Comparison of ENCODE assay signal across 9 cellular contexts in genomic region chr22:40651057-40651456, GRCh38. TPM values are rescaled to one million over a fixed set of nuclear protein-coding genes. Genes with fewer than 3 reads are reported as not detected.
DNase-seq lines count a peak whose midpoint lies in the region; ATAC-seq, FAIRE-seq and TF ChIP-seq lines count a peak whose summit lies in the region.
"Had no signal": no experiment of that assay in that cellular context is flagged by ENCODE, and none has a peak within 500 bp of the region (broad histone marks: within the 10 kb centered on the region; RNA-seq: fewer than 3 reads in every experiment).

No MANE protein-coding gene starts in this region.

- no peak for DNase-seq in activated T-cell treated with anti-CD3 and anti-CD28 coated beads, Interleukin-2, amount 50 U/mL, for 24 hours
- DNase-seq in activated T-cell treated with anti-CD3 and anti-CD28 coated beads, Interleukin-2, amount 50 U/mL, for 48 hours: no peak
- DNase-seq in K562 (ENCODE audit: extremely low read depth in 1 of 4, low spot score in 3 of 4) (no peak), upper lobe of left lung (no peak), SW 1271 (lab: John Stamatoyannopoulos, UW) (no peak), small intestine (no peak)

- ATAC-seq in K562: no peak
- no peak for ATAC-seq in upper lobe of left lung (ENCODE audit: low FRiP score in 2 of 2)
- no peak for ATAC-seq in HG02588 (IDR thresholded peaks at IDR 0.05; ENCODE audit: unreplicated experiment)

- H3K4me2 ChIP-seq in K562 (ENCODE audit: insufficient read depth, low read length): peak overlapping the region; percentile 90

- H4K20me1 ChIP-seq in K562 (replicated peaks; ENCODE audit: control insufficient read depth, insufficient read depth, low read length): no peaks in the 10 kb centered on the region

- H3K27me3 ChIP-seq in K562 (ENCODE audit: control insufficient read depth in 2 of 2, insufficient read depth in 2 of 2, low read length in 2 of 2) (no peaks in the 10 kb centered on the region), muscle layer of colon (ENCODE audit: control insufficient read depth in 1 of 2, insufficient read depth in 2 of 2, low read length in 2 of 2) (no peaks in the 10 kb centered on the region), upper lobe of left lung (no peaks in the 10 kb centered on the region), small intestine (ENCODE audit: control insufficient read depth in 2 of 2, insufficient read depth in 2 of 2, low read length in 2 of 2) (no peaks in the 10 kb centered on the region)

- H3K9ac ChIP-seq in K562 (ENCODE audit: insufficient read depth in 1 of 2, low read depth in 2 of 2, low read length in 2 of 2): peak overlapping the region in 1 of 2 experiments; percentile 100; a peak in 2 of 4 replicates
- H3K9ac ChIP-seq in muscle layer of colon (ENCODE audit: low read length): peak overlapping the region; percentile 56

- peaks cover 18 to 41% of the 10 kb centered on the region in 2 experiments for H3K4me1 ChIP-seq in K562 (replicated peaks in 1 of 2; ENCODE audit: control insufficient read depth in 2 of 2, insufficient read depth in 2 of 2, low read length in 2 of 2)
- H3K4me1 ChIP-seq in muscle layer of colon (ENCODE audit: insufficient read depth, low read length): peaks cover 37% of the 10 kb centered on the region
- H3K4me1 ChIP-seq in upper lobe of left lung: peaks cover 7 to 16% (median 11%) of the 10 kb centered on the region in 4 donors
- peaks cover 0 to 3% of the 10 kb centered on the region in 2 donors for H3K4me1 ChIP-seq in small intestine (ENCODE audit: control insufficient read depth in 2 of 2, insufficient read depth in 1 of 2, low read depth in 1 of 2, low read length in 1 of 2)

- H2AFZ ChIP-seq in K562 (ENCODE audit: low read depth, low read length): peak overlapping the region; percentile 99

- H3K4me1 Mint-ChIP-seq in activated T-cell treated with anti-CD3 and anti-CD28 coated beads, Interleukin-2, amount 50 U/mL, for 24 hours (ENCODE audit: low read depth): peaks cover 28% of the 10 kb centered on the region

- POLR2A ChIA-PET in K562 (lab: Yijun Ruan, JAX): interaction anchor here (0.6 to 2.5 kb wide), 7 partner anchors 10 to 276 kb away, joined by 3 to 20 read pairs (median 4); partner anchors contain the start of gene MRTFA

- WGBS in K562 (ENCODE audit: insufficient coverage, low coverage, missing lambda C conversion rate): 15% methylated on average over 2 of the region's 2 CpGs
- WGBS in upper lobe of left lung, 2 donors: 74 to 75% methylated on average over 2 of the region's 2 CpGs
- 55 to 79% (median 73%) methylated on average over 2 of the region's 2 CpGs for WGBS in small intestine, 3 donors

- no peak for TF ChIP-seq RAD21 in K562 (CRISPR knock-in tag; conservative IDR thresholded peaks at IDR 0.05 in 1 of 2, IDR thresholded peaks at IDR 0.05 in 1 of 2)

- no peaks in the 10 kb centered on the region for H3K9me3 ChIP-seq in K562 (replicated peaks; ENCODE audit: control insufficient read depth, insufficient read depth, low read depth, low read length)
- H3K9me3 ChIP-seq in muscle layer of colon (ENCODE audit: low read length): no peaks in the 10 kb centered on the region
- no peaks in the 10 kb centered on the region for H3K9me3 ChIP-seq in upper lobe of left lung
- H3K9me3 ChIP-seq in small intestine (ENCODE audit: control insufficient read depth, low read depth): no peaks in the 10 kb centered on the region

- TF ChIP-seq POLR2A in K562 (conservative IDR thresholded peaks at IDR 0.05) (no peak), upper lobe of left lung (IDR thresholded peaks at IDR 0.05) (no peak)

- TF ChIP-seq EP300 in K562 (IDR thresholded peaks at IDR 0.05; ENCODE audit: low read length) (no peak), upper lobe of left lung (IDR thresholded peaks at IDR 0.05) (no peak)

- FAIRE-seq in K562 (lab: Jason Lieb, UNC) (no peak), small intestine (lab: Jason Lieb, UNC) (no peak)

- H3K4me3 ChIP-seq in K562: peak overlapping the region; percentile 81; the same call in 1 of the 2 replicates
- peak overlapping the region in 1 of 2 donors; percentile 69 for H3K4me3 ChIP-seq in muscle layer of colon (ENCODE audit: low read depth in 1 of 2, low read length in 2 of 2)
- H3K4me3 ChIP-seq in upper lobe of left lung: peak overlapping the region in 1 of 4 donors; percentile 53
- no peak overlapping the region for H3K4me3 ChIP-seq in small intestine (ENCODE audit: low read depth in 1 of 2, low read length in 2 of 2)

- H3K36me3 Mint-ChIP-seq in activated T-cell treated with anti-CD3 and anti-CD28 coated beads, Interleukin-2, amount 50 U/mL, for 24 hours (ENCODE audit: low read depth): no peaks in the 10 kb centered on the region

- H3K27ac ChIP-seq in K562 (ENCODE audit: extremely low read depth, low read depth, low read length): peak overlapping the region; percentile 100
- H3K27ac ChIP-seq in muscle layer of colon (ENCODE audit: low read depth, low read length): peak overlapping the region; percentile 97
- H3K27ac ChIP-seq in upper lobe of left lung: peak overlapping the region; percentile 84 to 96 (median 90)
- peak overlapping the region in 1 of 2 donors; percentile 82 for H3K27ac ChIP-seq in small intestine (ENCODE audit: low read depth in 1 of 2, low read length in 1 of 2)

- no peaks in the 10 kb centered on the region for H3K9me1 ChIP-seq in K562 (ENCODE audit: control insufficient read depth, insufficient read depth, low read length)

- TSS peak; percentile 97 for BruUV-seq in K562 (replicated peaks; lab: Mats Ljungman, UMichigan)

- in situ Hi-C loops in K562 (cut with MboI): loop anchor here (10.0 kb wide), 1 partner anchor 244 kb away; no protein-coding TSS in a partner anchor

- no peaks in the 10 kb centered on the region for H3K9me3 Mint-ChIP-seq in activated T-cell treated with anti-CD3 and anti-CD28 coated beads, Interleukin-2, amount 50 U/mL, for 24 hours
- H3K9me3 Mint-ChIP-seq: central memory CD8-positive, alpha-beta T cell had no signal

- CTCF ChIA-PET in K562 (lab: Yijun Ruan, JAX; ENCODE audit: low intra/inter-chr PET ratio): no interaction called here

- peaks cover 8% of the 10 kb centered on the region; the same call in 2 of the 3 replicates for H3K79me2 ChIP-seq in K562 (ENCODE audit: control insufficient read depth, insufficient read depth, low read length)

- H3K36me3 ChIP-seq in K562 (ENCODE audit: control insufficient read depth, insufficient read depth, low read length): no peaks in the 10 kb centered on the region
- H3K36me3 ChIP-seq in muscle layer of colon (ENCODE audit: insufficient read depth, low read length): no peaks in the 10 kb centered on the region
- no peaks in the 10 kb centered on the region for H3K36me3 ChIP-seq in upper lobe of left lung
- no peaks in the 10 kb centered on the region for H3K36me3 ChIP-seq in small intestine (ENCODE audit: control insufficient read depth in 2 of 2, insufficient read depth in 2 of 2, low read length in 2 of 2)

- H3K27me3 Mint-ChIP-seq in activated T-cell treated with anti-CD3 and anti-CD28 coated beads, Interleukin-2, amount 50 U/mL, for 24 hours: no peaks in the 10 kb centered on the region
- H3K27me3 Mint-ChIP-seq: central memory CD8-positive, alpha-beta T cell had no signal

- TF ChIP-seq CTCF in K562 (IDR thresholded peaks at IDR 0.05 in 2 of 3, conservative IDR thresholded peaks at IDR 0.05 in 1 of 3; ENCODE audit: insufficient read depth in 2 of 3, low read depth in 1 of 3, low read length in 3 of 3): no peak
- TF ChIP-seq CTCF in upper lobe of left lung (IDR thresholded peaks at IDR 0.05): no peak

- peak overlapping the region; percentile 94 for H3K27ac Mint-ChIP-seq in activated T-cell treated with anti-CD3 and anti-CD28 coated beads, Interleukin-2, amount 50 U/mL, for 24 hours

- no peak overlapping the region for H3K4me3 Mint-ChIP-seq in activated T-cell treated with anti-CD3 and anti-CD28 coated beads, Interleukin-2, amount 50 U/mL, for 24 hours

- intact Hi-C loops in K562 (cut with micrococcal nuclease): loop anchor here (10.0 kb wide), 1 partner anchor 244 kb away; no protein-coding TSS in a partner anchor

RNA-seq across cellular contexts. Expression of gene MRTFA, which starts 14.5 kb away (rescaled TPM):
- 49.0 and 82.5 TPM in 2 replicates for total RNA-seq in K562 (2011; cell fraction: chromatin; rRNA removed; ENCODE audit: low replicate concordance)
- total RNA-seq in K562 (2011; cell fraction: nucleolus; rRNA removed): 38.9 and 51.6 TPM in 2 replicates
- total RNA-seq in K562 (2011; cell fraction: nucleoplasm; rRNA removed): 46.1 and 57.6 TPM in 2 replicates
- total RNA-seq in K562 (2014; rRNA removed): 10.6 and 10.9 TPM in 2 replicates
- total RNA-seq in K562 (2014; rRNA removed; fragmentation: Illumina TruSeq; extraction: Trizol): 3.4 and 3.7 TPM in 2 replicates
- 3.6 and 5.2 TPM in 2 replicates for total RNA-seq in K562 (2015; rRNA removed; fragmentation: Illumina TruSeq; extraction: Trizol)
- 21.1 TPM in 2 replicates for total RNA-seq in K562 (2021)
- polyA plus RNA-seq in K562 (2011; rRNA removed): 1.2 and 2.6 TPM in 2 replicates
- 2.2 and 2.4 TPM in 2 replicates for polyA plus RNA-seq in K562 (2011; cell fraction: cytosol; rRNA removed)
- polyA plus RNA-seq in K562 (2011; cell fraction: nucleus; rRNA removed): 10.3 and 11.6 TPM in 2 replicates
- 12.8 and 15.5 TPM in 2 replicates for polyA plus RNA-seq in K562 (2012)
- polyA plus RNA-seq in K562 (2014; fragmentation: Illumina TruSeq; extraction: Trizol): 6.3 and 9.6 TPM in 2 replicates
- under 1 TPM; 0.84 to 0.97 TPM for polyA plus RNA-seq in K562 (2014; fragmentation: Nextera tagmentation; extraction: Ambion mirVana)
- 5.6 and 6.9 TPM in 2 replicates for polyA plus RNA-seq in K562 (2014; rRNA removed)
- polyA minus RNA-seq in K562 (2011; rRNA and poly(A)+ RNA removed): 9.5 and 10.3 TPM in 2 replicates
- 10.8 and 14.7 TPM in 2 replicates for polyA minus RNA-seq in K562 (2011; cell fraction: cytosol; rRNA and poly(A)+ RNA removed)
- 17.6 and 19.1 TPM in 2 replicates for polyA minus RNA-seq in K562 (2011; cell fraction: nucleus; rRNA and poly(A)+ RNA removed)
- total RNA-seq in upper lobe of left lung: 100 to 1,000 TPM in 2 of 6 donors, 10 to 100 TPM in 4; 47.9 to 178 (median 61.3) TPM
- 10 to 100 TPM; 11.9 to 20.0 (median 13.6) TPM for polyA plus RNA-seq in small intestine

RNA-seq across cellular contexts. Expression of gene MCHR1, which starts 28.2 kb away (rescaled TPM):
- total RNA-seq in K562 (2011; cell fraction: chromatin; rRNA removed; ENCODE audit: low replicate concordance): 1.5 TPM in 1 of 2 replicates, not detected in the other
- total RNA-seq in K562 (2011; cell fraction: nucleolus; rRNA removed): 0.26 and 1.2 TPM in 2 replicates
- total RNA-seq in K562 (2011; cell fraction: nucleoplasm; rRNA removed): 0.22 TPM in 1 of 2 replicates, not detected in the other
- total RNA-seq in K562 (2014; rRNA removed) (not detected in 2 replicates), K562 (2014; rRNA removed; fragmentation: Illumina TruSeq; extraction: Trizol) (not detected in 2 replicates), K562 (2015; rRNA removed; fragmentation: Illumina TruSeq; extraction: Trizol) (not detected in 2 replicates), K562 (2021) (not detected in 2 replicates), upper lobe of left lung (under 1 TPM in 1 of 6 donors, not detected in 5; 1.00 TPM)
- polyA plus RNA-seq in K562 (2011; rRNA removed) (0.31 and 0.50 TPM in 2 replicates), K562 (2014; fragmentation: Illumina TruSeq; extraction: Trizol) (not detected in 2 replicates), K562 (2014; fragmentation: Nextera tagmentation; extraction: Ambion mirVana) (under 1 TPM in 1 of 2 experiments, not detected in 1; 0.03 TPM), K562 (2014; rRNA removed) (not detected in 2 replicates), small intestine (under 1 TPM in 1 of 3 donors, not detected in 2; 0.39 TPM)
- polyA plus RNA-seq in K562 (2011; cell fraction: cytosol; rRNA removed): 0.47 and 0.81 TPM in 2 replicates
- polyA plus RNA-seq in K562 (2011; cell fraction: nucleus; rRNA removed): 0.25 and 0.57 TPM in 2 replicates
- 0.03 and 0.20 TPM in 2 replicates for polyA plus RNA-seq in K562 (2012)
- 0.09 and 2.6 TPM in 2 replicates for polyA minus RNA-seq in K562 (2011; rRNA and poly(A)+ RNA removed)
- polyA minus RNA-seq in K562 (2011; cell fraction: cytosol; rRNA and poly(A)+ RNA removed): 1.7 TPM in 1 of 2 replicates, not detected in the other
- polyA minus RNA-seq in K562 (2011; cell fraction: nucleus; rRNA and poly(A)+ RNA removed): not detected in 2 replicates
